ENCODE assay signal across 9 cellular contexts in the genomic region with DNA sequence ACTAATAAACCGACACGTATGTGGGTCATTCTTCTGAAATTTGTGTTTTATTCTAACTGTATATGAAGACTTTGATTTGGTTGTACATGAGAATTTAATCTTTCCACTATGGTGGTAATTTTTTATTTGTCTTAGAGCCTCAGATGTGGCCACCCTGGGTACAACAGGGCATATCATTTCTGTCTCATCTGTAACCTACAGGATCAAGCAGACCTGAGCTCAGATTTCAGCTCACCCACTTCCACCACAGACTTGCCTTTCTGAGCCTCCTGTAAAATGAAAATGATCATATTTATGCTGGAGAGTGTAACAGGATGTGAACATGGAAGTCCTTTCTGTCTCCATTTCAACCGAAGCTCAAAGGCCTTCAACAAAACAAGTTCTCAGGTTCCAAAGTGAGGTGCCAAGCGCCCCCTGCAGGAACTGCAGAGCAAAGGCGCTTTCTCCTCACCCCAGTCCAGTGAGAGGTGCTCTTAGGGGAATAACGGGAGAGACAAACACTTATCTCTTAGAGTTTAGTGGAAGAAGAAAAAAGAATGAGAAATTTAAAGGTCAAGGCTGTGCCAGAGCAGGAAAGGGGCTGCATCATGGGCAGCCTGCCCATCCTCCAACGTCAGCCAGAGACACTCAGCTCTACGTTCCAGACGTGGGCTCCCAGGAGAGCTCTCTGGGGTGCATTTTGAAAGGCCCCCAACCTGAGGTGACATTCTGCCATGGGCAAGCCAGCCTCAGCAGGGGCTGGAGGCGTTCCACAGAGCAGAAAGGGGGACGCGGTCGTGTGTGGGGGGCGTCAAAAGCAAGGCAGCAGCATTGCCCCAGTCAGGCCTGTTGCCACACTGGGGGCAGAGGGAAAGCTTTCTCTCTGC. TPM values are rescaled to one million over a fixed set of nuclear protein-coding genes. Genes with fewer than 3 reads are reported as not detected.
DNase-seq lines count a peak whose midpoint lies in the region; ATAC-seq and TF ChIP-seq lines count a peak whose summit lies in the region.
"Had no signal": no experiment of that assay in that cellular context is flagged by ENCODE, and none has a peak within 500 bp of the region (broad histone marks: within the 10 kb centered on the region; RNA-seq: fewer than 3 reads in every experiment).

No MANE protein-coding gene starts in this region.

- CTCF ChIA-PET in Panc1 (lab: Charles Lee) = interaction anchor here (0.7 to 1.4 kb wide), 9 partner anchors 11 to 670 kb away, joined by 3 to 8 read pairs (median 4); no protein-coding TSS in a partner anchor

- no peak overlapping the region for H3K4me3 Mint-ChIP-seq in activated T-helper 1 cell treated with anti-CD3 and anti-CD28 coated beads, Interleukin-12 subunit alpha, Interleukin-12 subunit beta, Interleukin-2, Interleukin-4 antibody, amounts not matched to agents 30 ng/mL and 10 ng/mL and 1 ng/mL, durations not matched to agents 14 hours and 24 hours and 36 hours

- no peak overlapping the region for H3K27ac ChIP-seq in Panc1 (ENCODE audit: low read length)
- H3K27ac ChIP-seq: BLaER1 treated with 17β-estradiol and CSF1 and Interleukin-3, amounts not matched to agents 10 nM and 100 nM had no signal

- no peaks in the 10 kb centered on the region for H3K4me1 ChIP-seq in Panc1 (ENCODE audit: control insufficient read depth, insufficient read depth, low read length)
- H3K4me1 ChIP-seq: BLaER1 treated with 17β-estradiol and CSF1 and Interleukin-3, amounts not matched to agents 10 nM and 100 nM had no signal

- H3K36me3 Mint-ChIP-seq in activated T-helper 1 cell treated with anti-CD3 and anti-CD28 coated beads, Interleukin-12 subunit alpha, Interleukin-12 subunit beta, Interleukin-2, Interleukin-4 antibody, amounts not matched to agents 30 ng/mL and 10 ng/mL and 1 ng/mL, durations not matched to agents 14 hours and 24 hours and 36 hours (ENCODE audit: low read depth) = no peaks in the 10 kb centered on the region

- DNase-seq in NCI-H1436 (lab: John Stamatoyannopoulos, UW) (peak; percentile 63), NCI-H1436 treated with DMSO at 0.1 percent for 48 hours (lab: John Stamatoyannopoulos, UW) (no peak), HuH-7 (ENCODE audit: low spot score) (peak; percentile 66), Panc1 (ENCODE audit: low read depth, low spot score) (peak; percentile 42), hepatic stellate cell (ENCODE audit: low spot score) (peak; percentile 47), smooth muscle cell of the brain vasculature (ENCODE audit: low read depth, low spot score) (peak; percentile 13)
- DNase-seq in activated T-helper 1 cell treated with anti-CD3 and anti-CD28 coated beads, Interleukin-12 subunit alpha, Interleukin-12 subunit beta, Interleukin-2, Interleukin-4 antibody, amounts not matched to agents 30 ng/mL and 10 ng/mL and 1 ng/mL, durations not matched to agents 14 hours and 24 hours and 36 hours (ENCODE audit: low spot score) = peak; percentile 23

- BruUV-seq in Panc1 (replicated peaks; lab: Mats Ljungman, UMichigan) = no TSS peak

- no peaks in the 10 kb centered on the region for H3K9me3 ChIP-seq in Panc1 (ENCODE audit: control insufficient read depth, insufficient read depth, low read depth, low read length)
- H3K9me3 ChIP-seq: BLaER1 treated with 17β-estradiol and CSF1 and Interleukin-3, amounts not matched to agents 10 nM and 100 nM had no signal

- no peaks in the 10 kb centered on the region for H3K27me3 ChIP-seq in Panc1 (ENCODE audit: control insufficient read depth, insufficient read depth, low read length)
- H3K27me3 ChIP-seq: BLaER1 treated with 17β-estradiol and CSF1 and Interleukin-3, amounts not matched to agents 10 nM and 100 nM had no signal

- H3K9me3 Mint-ChIP-seq in activated T-helper 1 cell treated with anti-CD3 and anti-CD28 coated beads, Interleukin-12 subunit alpha, Interleukin-12 subunit beta, Interleukin-2, Interleukin-4 antibody, amounts not matched to agents 30 ng/mL and 10 ng/mL and 1 ng/mL, durations not matched to agents 14 hours and 24 hours and 36 hours = no peaks in the 10 kb centered on the region

- H3K27ac Mint-ChIP-seq in activated T-helper 1 cell treated with anti-CD3 and anti-CD28 coated beads, Interleukin-12 subunit alpha, Interleukin-12 subunit beta, Interleukin-2, Interleukin-4 antibody, amounts not matched to agents 30 ng/mL and 10 ng/mL and 1 ng/mL, durations not matched to agents 14 hours and 24 hours and 36 hours = no peak overlapping the region

- ATAC-seq in Panc1 (peak; percentile 90), GM19397 (IDR thresholded peaks at IDR 0.05; ENCODE audit: unreplicated experiment) (no peak)

- intact Hi-C loops in Panc1 (cut with micrococcal nuclease; ENCODE audit: unreplicated experiment) = no loop called here
- intact Hi-C loops in activated T-helper 1 cell treated with anti-CD3 and anti-CD28 coated beads, Interleukin-12 subunit alpha, Interleukin-12 subunit beta, Interleukin-2, Interleukin-4 antibody, amounts not matched to agents 30 ng/mL and 10 ng/mL and 1 ng/mL, durations not matched to agents 14 hours and 24 hours and 36 hours (cut with micrococcal nuclease) = loop anchor here (1.0 kb wide), 3 partner anchors 389 to 662 kb away; no protein-coding TSS in a partner anchor

- peak; percentile 99 for TF ChIP-seq CTCF in Panc1 (IDR thresholded peaks at IDR 0.05)

- peaks cover 4% of the 10 kb centered on the region for H3K27me3 Mint-ChIP-seq in activated T-helper 1 cell treated with anti-CD3 and anti-CD28 coated beads, Interleukin-12 subunit alpha, Interleukin-12 subunit beta, Interleukin-2, Interleukin-4 antibody, amounts not matched to agents 30 ng/mL and 10 ng/mL and 1 ng/mL, durations not matched to agents 14 hours and 24 hours and 36 hours (ENCODE audit: insufficient read depth)

- POLR2A ChIA-PET in Panc1 (lab: Charles Lee) = no interaction called here

- H3K4me3 ChIP-seq in Panc1 (ENCODE audit: low read depth in 2 of 2, low read length in 2 of 2) = no peak overlapping the region
- H3K4me3 ChIP-seq: BLaER1 treated with 17β-estradiol and CSF1 and Interleukin-3, amounts not matched to agents 10 nM and 100 nM had no signal

- H3K4me1 Mint-ChIP-seq in activated T-helper 1 cell treated with anti-CD3 and anti-CD28 coated beads, Interleukin-12 subunit alpha, Interleukin-12 subunit beta, Interleukin-2, Interleukin-4 antibody, amounts not matched to agents 30 ng/mL and 10 ng/mL and 1 ng/mL, durations not matched to agents 14 hours and 24 hours and 36 hours (ENCODE audit: low read depth) = no peaks in the 10 kb centered on the region

- in situ Hi-C loops in Panc1 (cut with HindIII; ENCODE audit: low pct_unique_long_range_greater_than_20kb, low sequenced_read_pairs) = no loop called here

- no peaks in the 10 kb centered on the region for H3K36me3 ChIP-seq in Panc1 (ENCODE audit: control insufficient read depth, insufficient read depth, low read length)
- H3K36me3 ChIP-seq: BLaER1 treated with 17β-estradiol and CSF1 and Interleukin-3, amounts not matched to agents 10 nM and 100 nM had no signal

RNA-seq across cellular contexts. Expression of a gene that starts 23.1 kb away (rescaled TPM):
- 57.4 TPM for total RNA-seq in Panc1 (2021; ENCODE audit: unreplicated experiment)
- 242 TPM for polyA plus RNA-seq in Panc1 (2012; ENCODE audit: insufficient read length)
- 0.56 and 0.65 TPM in 2 replicates for total RNA-seq in activated T-helper 1 cell treated with anti-CD3 and anti-CD28 coated beads, Interleukin-12 subunit alpha, Interleukin-12 subunit beta, Interleukin-2, Interleukin-4 antibody, amounts not matched to agents 30 ng/mL and 10 ng/mL and 1 ng/mL, durations not matched to agents 14 hours and 24 hours and 36 hours

RNA-seq across cellular contexts. Expression of a gene that starts 30.4 kb away (rescaled TPM):
- 12.7 TPM for total RNA-seq in Panc1 (2021; ENCODE audit: unreplicated experiment)
- polyA plus RNA-seq in Panc1 (2012; ENCODE audit: insufficient read length) = 7.4 TPM
- 16.5 and 17.1 TPM in 2 replicates for total RNA-seq in activated T-helper 1 cell treated with anti-CD3 and anti-CD28 coated beads, Interleukin-12 subunit alpha, Interleukin-12 subunit beta, Interleukin-2, Interleukin-4 antibody, amounts not matched to agents 30 ng/mL and 10 ng/mL and 1 ng/mL, durations not matched to agents 14 hours and 24 hours and 36 hours

Comparison
In these comparisons a context has a peak if more than half of its experiments do, and no peak if none do; other contexts are left out.
1. RNA of a gene that starts 23.1 kb away (total RNA-seq): 57.4 TPM in Panc1 (single experiment); 0.56 to 0.65 TPM in activated T-helper 1 cell treated with anti-CD3 and anti-CD28 coated beads, Interleukin-12 subunit alpha, Interleukin-12 subunit beta, Interleukin-2, Interleukin-4 antibody, amounts not matched to agents 30 ng/mL and 10 ng/mL and 1 ng/mL, durations not matched to agents 14 hours and 24 hours and 36 hours; every median in the first group is over 10 times any median in the second.